Comparison of ENCODE assay signal across 8 cellular contexts in the genomic region with DNA sequence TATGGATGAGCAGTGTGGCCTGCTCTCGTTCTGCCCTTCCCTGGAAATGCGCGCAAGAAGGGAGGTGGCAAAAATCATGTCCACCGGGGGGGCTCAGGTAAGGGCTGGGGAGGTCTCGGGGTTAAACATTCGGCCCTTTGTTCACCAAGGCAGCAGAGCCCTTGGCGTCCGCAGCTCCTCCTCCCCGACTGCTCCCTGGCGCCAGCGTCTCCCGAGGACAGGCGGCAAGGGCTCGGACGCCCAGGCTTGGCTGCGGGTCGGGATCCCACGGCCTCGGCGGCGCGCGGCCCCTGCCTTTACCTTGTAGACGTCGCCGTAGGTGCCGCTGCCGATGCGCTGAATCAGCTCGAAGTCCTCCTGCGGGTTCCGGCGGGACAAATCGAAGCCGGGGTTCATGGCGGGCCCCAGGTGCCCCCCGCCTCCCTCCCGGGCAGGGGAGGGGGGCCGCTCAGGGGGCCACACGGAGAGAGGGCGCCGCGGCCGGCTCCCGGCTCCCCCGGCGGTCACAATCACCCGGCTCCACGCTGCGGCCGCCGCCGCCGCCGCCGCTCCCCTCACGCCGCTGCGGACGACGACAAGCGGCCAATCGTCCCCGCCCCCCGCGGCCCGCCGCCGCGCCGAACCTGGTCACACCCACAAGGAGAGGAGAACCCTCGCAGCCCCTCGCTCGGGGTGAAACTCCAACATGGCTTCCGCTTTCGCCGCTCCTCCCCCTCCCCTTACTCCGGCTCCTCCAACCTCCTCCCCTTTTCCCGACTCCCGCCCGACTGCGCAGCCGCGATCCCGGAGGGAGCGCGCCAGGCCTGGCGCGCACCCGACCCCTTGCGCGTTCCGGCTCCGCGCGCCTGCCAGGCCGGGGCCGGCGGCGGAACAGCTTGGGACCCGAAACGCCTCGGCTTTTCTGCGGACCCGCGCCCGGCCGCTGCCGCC. TPM values are rescaled to one million over a fixed set of nuclear protein-coding genes. Genes with fewer than 3 reads are reported as not detected.
A peak's percentile ranks its signal among the peaks of the same experiment; 100 is the strongest.
DNase-seq lines count a peak whose midpoint lies in the region; ATAC-seq and TF ChIP-seq lines count a peak whose summit lies in the region.

A gene (minus strand): TSS at position 694 of the 930 bp plus-strand sequence. CDS start 298 bp downstream, at position 396.

- ATAC-seq in GM18907 (IDR thresholded peaks at IDR 0.05; ENCODE audit: unreplicated experiment) = peak; percentile 83
- ATAC-seq in HG03139 (IDR thresholded peaks at IDR 0.05; ENCODE audit: unreplicated experiment) = peak; percentile 77
- peak; percentile 90 for ATAC-seq in WTC11

- H3K4me1 Mint-ChIP-seq in WTC11 = peaks cover 69% of the 10 kb centered on the region
- peaks cover 24 to 44% of the 10 kb centered on the region in 2 donors for H3K4me1 Mint-ChIP-seq in immature natural killer cell

- H3K9me3 Mint-ChIP-seq in WTC11 = no peaks in the 10 kb centered on the region
- no peaks in the 10 kb centered on the region for H3K9me3 Mint-ChIP-seq in immature natural killer cell

- H3K4me3 ChIP-seq in AG04449 (ENCODE audit: low read depth, low read length) (peak within 1 kb of the TSS; percentile 90), cardiac fibroblast (replicated peaks in 1 of 2; ENCODE audit: low read depth in 2 of 2, low read length in 2 of 2) (peak within 1 kb of the TSS; percentile 86 to 92)

- DNase-seq in AG04449 (ENCODE audit: low read depth, low spot score) (peak; percentile 61), NCI-H2227 (lab: John Stamatoyannopoulos, UW; ENCODE audit: unreplicated experiment) (peak; percentile 97), WTC11 (ENCODE audit: low spot score) (peak; percentile 95), cardiac fibroblast (ENCODE audit: low read depth in 2 of 2) (peak; percentile 94 to 96), immature natural killer cell (peak; percentile 72 to 75 (median 74)), smooth muscle cell of the brain vasculature (ENCODE audit: low read depth, low spot score) (peak; percentile 77)

- peak within 1 kb of the TSS; percentile 94 for H3K4me3 Mint-ChIP-seq in WTC11
- peak within 1 kb of the TSS; percentile 88 to 92 (median 92) for H3K4me3 Mint-ChIP-seq in immature natural killer cell

- POLR2A ChIA-PET in AG04449 (lab: Yijun Ruan, JAX) = interaction anchor here (1.0 kb wide), 1 partner anchor 58 kb away, joined by 5 read pairs; no protein-coding TSS in a partner anchor
- POLR2A ChIA-PET in WTC11 (lab: Charles Lee) = no interaction called here

- CTCF ChIA-PET in AG04449 (lab: Yijun Ruan, JAX) (interaction anchor here (0.8 to 1.3 kb wide), 3 partner anchors 20 to 57 kb away, joined by 3 to 4 read pairs (median 3); no protein-coding TSS in a partner anchor), WTC11 (lab: Charles Lee) (interaction anchor here (0.7 to 1.7 kb wide), 4 partner anchors 32 to 335 kb away, joined by 3 to 5 read pairs (median 3); no protein-coding TSS in a partner anchor)

- H3K36me3 Mint-ChIP-seq in WTC11 = no peaks in the 10 kb centered on the region
- peaks cover 0 to 3% (median 0%) of the 10 kb centered on the region in 3 donors for H3K36me3 Mint-ChIP-seq in immature natural killer cell

- H3K27me3 Mint-ChIP-seq in WTC11 (ENCODE audit: low read depth) (no peaks in the 10 kb centered on the region), immature natural killer cell (ENCODE audit: low read depth in 3 of 3) (no peaks in the 10 kb centered on the region)

- peak within 1 kb of the TSS; percentile 93 for H3K27ac Mint-ChIP-seq in WTC11
- peak within 1 kb of the TSS; percentile 47 to 88 (median 76) for H3K27ac Mint-ChIP-seq in immature natural killer cell

- TF ChIP-seq CTCF in AG04449 (IDR thresholded peaks at IDR 0.05; ENCODE audit: insufficient read depth, low read length, missing control alignments) (no peak), WTC11 (IDR thresholded peaks at IDR 0.05) (no peak), cardiac fibroblast (IDR thresholded peaks at IDR 0.05; ENCODE audit: low read depth, low read length) (no peak)

TF ChIP-seq in WTC11, 78 proteins besides CTCF, POLR2A, EP300 and RAD21 (continues in another document):
- no peak for TF ChIP-seq FOXJ3 (CRISPR knock-in tag; IDR thresholded peaks at IDR 0.05; ENCODE audit: borderline replicate concordance)
- TF ChIP-seq ZNF416 (CRISPR knock-in tag; IDR thresholded peaks at IDR 0.05) = 0 out of 2 replicates have a peak, but pooled peaks have one; percentile 54
- TF ChIP-seq, protein P1, sequence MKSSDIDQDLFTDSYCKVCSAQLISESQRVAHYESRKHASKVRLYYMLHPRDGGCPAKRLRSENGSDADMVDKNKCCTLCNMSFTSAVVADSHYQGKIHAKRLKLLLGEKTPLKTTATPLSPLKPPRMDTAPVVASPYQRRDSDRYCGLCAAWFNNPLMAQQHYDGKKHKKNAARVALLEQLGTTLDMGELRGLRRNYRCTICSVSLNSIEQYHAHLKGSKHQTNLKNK (CRISPR knock-in tag; IDR thresholded peaks at IDR 0.05) = no peak
- TF ChIP-seq RELA (CRISPR knock-in tag; IDR thresholded peaks at IDR 0.05; ENCODE audit: borderline replicate concordance) = no peak
- TF ChIP-seq ZNF423 (CRISPR knock-in tag; IDR thresholded peaks at IDR 0.05) = peak; percentile 7; the same call in 1 of the 2 replicates
- peak; percentile 91 for TF ChIP-seq ZNF263 (CRISPR knock-in tag; IDR thresholded peaks at IDR 0.05; ENCODE audit: low read depth)
- TF ChIP-seq TEAD1 (CRISPR knock-in tag; IDR thresholded peaks at IDR 0.05) = no peak
- TF ChIP-seq FOXK1 (CRISPR knock-in tag; IDR thresholded peaks at IDR 0.05) = peak; percentile 4; the same call in 1 of the 2 replicates
- 0 out of 2 replicates have a peak, but pooled peaks have one; percentile 48 for TF ChIP-seq TP53 (CRISPR knock-in tag; IDR thresholded peaks at IDR 0.05)
- TF ChIP-seq, protein P2, sequence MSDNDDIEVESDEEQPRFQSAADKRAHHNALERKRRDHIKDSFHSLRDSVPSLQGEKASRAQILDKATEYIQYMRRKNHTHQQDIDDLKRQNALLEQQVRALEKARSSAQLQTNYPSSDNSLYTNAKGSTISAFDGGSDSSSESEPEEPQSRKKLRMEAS (CRISPR knock-in tag; IDR thresholded peaks at IDR 0.05) = no peak
- TF ChIP-seq KAT7 (CRISPR knock-in tag; IDR thresholded peaks at IDR 0.05; ENCODE audit: borderline replicate concordance) = no peak
- TF ChIP-seq NFE2L1 (CRISPR knock-in tag; IDR thresholded peaks at IDR 0.05) = no peak
- TF ChIP-seq ZNF138 (CRISPR knock-in tag; conservative IDR thresholded peaks at IDR 0.05) = no peak
- TF ChIP-seq, protein P3, sequence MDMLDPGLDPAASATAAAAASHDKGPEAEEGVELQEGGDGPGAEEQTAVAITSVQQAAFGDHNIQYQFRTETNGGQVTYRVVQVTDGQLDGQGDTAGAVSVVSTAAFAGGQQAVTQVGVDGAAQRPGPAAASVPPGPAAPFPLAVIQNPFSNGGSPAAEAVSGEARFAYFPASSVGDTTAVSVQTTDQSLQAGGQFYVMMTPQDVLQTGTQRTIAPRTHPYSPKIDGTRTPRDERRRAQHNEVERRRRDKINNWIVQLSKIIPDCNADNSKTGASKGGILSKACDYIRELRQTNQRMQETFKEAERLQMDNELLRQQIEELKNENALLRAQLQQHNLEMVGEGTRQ (CRISPR knock-in tag; IDR thresholded peaks at IDR 0.05) = 0 out of 2 replicates have a peak, but pooled peaks have one; percentile 8
- TF ChIP-seq, protein P4, sequence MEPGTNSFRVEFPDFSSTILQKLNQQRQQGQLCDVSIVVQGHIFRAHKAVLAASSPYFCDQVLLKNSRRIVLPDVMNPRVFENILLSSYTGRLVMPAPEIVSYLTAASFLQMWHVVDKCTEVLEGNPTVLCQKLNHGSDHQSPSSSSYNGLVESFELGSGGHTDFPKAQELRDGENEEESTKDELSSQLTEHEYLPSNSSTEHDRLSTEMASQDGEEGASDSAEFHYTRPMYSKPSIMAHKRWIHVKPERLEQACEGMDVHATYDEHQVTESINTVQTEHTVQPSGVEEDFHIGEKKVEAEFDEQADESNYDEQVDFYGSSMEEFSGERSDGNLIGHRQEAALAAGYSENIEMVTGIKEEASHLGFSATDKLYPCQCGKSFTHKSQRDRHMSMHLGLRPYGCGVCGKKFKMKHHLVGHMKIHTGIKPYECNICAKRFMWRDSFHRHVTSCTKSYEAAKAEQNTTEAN (CRISPR knock-in tag; IDR thresholded peaks at IDR 0.05) = no peak
- peak; percentile 81; the same call in 1 of the 2 replicates for TF ChIP-seq ZBTB21 (CRISPR knock-in tag; IDR thresholded peaks at IDR 0.05; ENCODE audit: borderline replicate concordance)
- TF ChIP-seq FOXP1 (CRISPR knock-in tag; IDR thresholded peaks at IDR 0.05; ENCODE audit: borderline replicate concordance) = peak; percentile 57; the same call in 1 of the 2 replicates
- 0 out of 2 replicates have a peak, but pooled peaks have one; percentile 60 for TF ChIP-seq NR3C1 (CRISPR knock-in tag; conservative IDR thresholded peaks at IDR 0.05; ENCODE audit: low read depth)
- TF ChIP-seq, protein P5, sequence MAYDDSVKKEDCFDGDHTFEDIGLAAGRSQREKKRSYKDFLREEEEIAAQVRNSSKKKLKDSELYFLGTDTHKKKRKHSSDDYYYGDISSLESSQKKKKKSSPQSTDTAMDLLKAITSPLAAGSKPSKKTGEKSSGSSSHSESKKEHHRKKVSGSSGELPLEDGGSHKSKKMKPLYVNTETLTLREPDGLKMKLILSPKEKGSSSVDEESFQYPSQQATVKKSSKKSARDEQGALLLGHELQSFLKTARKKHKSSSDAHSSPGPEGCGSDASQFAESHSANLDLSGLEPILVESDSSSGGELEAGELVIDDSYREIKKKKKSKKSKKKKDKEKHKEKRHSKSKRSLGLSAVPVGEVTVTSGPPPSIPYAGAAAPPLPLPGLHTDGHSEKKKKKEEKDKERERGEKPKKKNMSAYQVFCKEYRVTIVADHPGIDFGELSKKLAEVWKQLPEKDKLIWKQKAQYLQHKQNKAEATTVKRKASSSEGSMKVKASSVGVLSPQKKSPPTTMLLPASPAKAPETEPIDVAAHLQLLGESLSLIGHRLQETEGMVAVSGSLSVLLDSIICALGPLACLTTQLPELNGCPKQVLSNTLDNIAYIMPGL (CRISPR knock-in tag; IDR thresholded peaks at IDR 0.05) = peak; percentile 45; the same call in 1 of the 2 replicates
- TF ChIP-seq, protein P6, sequence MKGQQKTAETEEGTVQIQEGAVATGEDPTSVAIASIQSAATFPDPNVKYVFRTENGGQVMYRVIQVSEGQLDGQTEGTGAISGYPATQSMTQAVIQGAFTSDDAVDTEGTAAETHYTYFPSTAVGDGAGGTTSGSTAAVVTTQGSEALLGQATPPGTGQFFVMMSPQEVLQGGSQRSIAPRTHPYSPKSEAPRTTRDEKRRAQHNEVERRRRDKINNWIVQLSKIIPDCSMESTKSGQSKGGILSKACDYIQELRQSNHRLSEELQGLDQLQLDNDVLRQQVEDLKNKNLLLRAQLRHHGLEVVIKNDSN (CRISPR knock-in tag; IDR thresholded peaks at IDR 0.05) = no peak

RNA-seq across cellular contexts. Expression of the gene that starts here (rescaled TPM):
- total RNA-seq in WTC11 (2021) = 51.6 to 73.2 TPM (median 65.2 TPM) in 3 replicates
- 1 to 10 TPM; 1.5 to 3.9 (median 2.8) TPM for polyA plus RNA-seq in immature natural killer cell

Comparison
In these comparisons a context has a peak if more than half of its experiments do, and no peak if none do; other contexts are left out.
1. Peak in every context shown above with its lines: DNase-seq, ATAC-seq and H3K4me3 ChIP-seq.